Comparison of ENCODE assay signal across 4 cellular contexts in genomic region chr5:132854992-132855391, GRCh38. TPM values are rescaled to one million over a fixed set of nuclear protein-coding genes. Genes with fewer than 3 reads are reported as not detected.
"Had no signal": no experiment of that assay in that cellular context is flagged by ENCODE, and none has a peak within 500 bp of the region (broad histone marks: within the 10 kb centered on the region; RNA-seq: fewer than 3 reads in every experiment).

No MANE protein-coding gene starts in this region.

RNA-seq across cellular contexts. Expression of gene SOWAHA, which starts 41.9 kb away (rescaled TPM):
- total RNA-seq: HFFc6, HT1080, IMR-90, K562 had no signal
- polyA plus RNA-seq: K562 had no signal
